Comparison of ENCODE assay signal across 2 cellular contexts in the genomic region with DNA sequence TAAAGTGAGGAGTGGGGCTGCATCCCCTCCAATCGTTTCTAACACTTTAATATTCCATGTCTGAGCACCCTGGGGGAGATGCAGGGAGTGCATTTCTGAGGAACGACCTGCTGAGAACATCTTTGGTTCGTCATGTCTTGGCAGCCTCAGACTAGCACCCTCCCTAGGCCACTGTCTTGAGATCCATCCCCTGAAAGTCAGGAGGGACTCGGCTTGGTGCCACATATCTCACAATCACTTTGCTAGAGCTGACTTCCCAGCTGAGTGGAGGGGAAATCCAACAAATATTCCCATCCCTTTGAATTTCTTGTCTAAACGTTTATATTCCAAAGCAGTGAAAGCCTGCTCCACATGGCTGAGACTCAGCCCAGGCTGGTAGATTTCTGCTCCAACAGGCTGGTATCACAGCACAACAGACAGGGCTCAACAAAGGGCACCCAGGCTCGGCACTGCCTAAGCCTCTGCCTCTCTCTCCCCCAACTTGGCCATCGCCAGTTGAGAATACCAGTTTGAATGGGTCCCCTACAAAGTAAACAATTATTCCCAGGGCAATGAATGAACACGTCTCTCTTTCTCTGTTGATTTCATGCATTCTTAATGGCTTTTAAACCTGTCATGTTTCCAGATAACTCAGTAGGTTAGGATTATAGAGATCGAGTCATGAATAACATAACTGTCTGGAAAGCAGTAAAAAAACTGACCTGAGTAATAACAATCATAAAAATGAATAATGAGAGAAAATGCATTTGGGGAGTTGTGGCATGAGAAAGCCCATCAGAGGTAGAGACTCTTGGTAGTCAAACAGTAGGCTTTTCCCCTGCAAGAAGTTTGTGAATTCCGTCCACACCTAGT.
TF ChIP-seq lines count a peak whose summit lies in the region.

No MANE protein-coding gene starts in this region.

TF ChIP-seq in HEK293T, 16 proteins besides CTCF, POLR2A, EP300 and RAD21:
- TF ChIP-seq, protein P1, sequence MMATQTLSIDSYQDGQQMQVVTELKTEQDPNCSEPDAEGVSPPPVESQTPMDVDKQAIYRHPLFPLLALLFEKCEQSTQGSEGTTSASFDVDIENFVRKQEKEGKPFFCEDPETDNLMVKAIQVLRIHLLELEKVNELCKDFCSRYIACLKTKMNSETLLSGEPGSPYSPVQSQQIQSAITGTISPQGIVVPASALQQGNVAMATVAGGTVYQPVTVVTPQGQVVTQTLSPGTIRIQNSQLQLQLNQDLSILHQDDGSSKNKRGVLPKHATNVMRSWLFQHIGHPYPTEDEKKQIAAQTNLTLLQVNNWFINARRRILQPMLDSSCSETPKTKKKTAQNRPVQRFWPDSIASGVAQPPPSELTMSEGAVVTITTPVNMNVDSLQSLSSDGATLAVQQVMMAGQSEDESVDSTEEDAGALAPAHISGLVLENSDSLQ (IDR thresholded peaks at IDR 0.05), result peak; percentile 86
- no peak for TF ChIP-seq FOXM1 (IDR thresholded peaks at IDR 0.05; ENCODE audit: borderline replicate concordance)
- TF ChIP-seq ARNT (IDR thresholded peaks at IDR 0.05), result no peak
- TF ChIP-seq SP1 (IDR thresholded peaks at IDR 0.05), result no peak
- no peak for TF ChIP-seq L3MBTL2 (conservative IDR thresholded peaks at IDR 0.05)

TF ChIP-seq in GM23338, 12 proteins besides CTCF, POLR2A, EP300 and RAD21:
- no peak for TF ChIP-seq NANOG (IDR thresholded peaks at IDR 0.05; ENCODE audit: borderline replicate concordance)
